Comparison of ENCODE assay signal across 8 cellular contexts in genomic region chr9:122912964-122913673, GRCh38. TPM values are rescaled to one million over a fixed set of nuclear protein-coding genes. Genes with fewer than 3 reads are reported as not detected.
DNase-seq lines count a peak whose midpoint lies in the region; TF ChIP-seq lines count a peak whose summit lies in the region.

Gene ZBTB6, minus strand, starts transcription at chr9:122913323. Its CDS starts 1,251 bp downstream, at chr9:122912072.

- H3K36me3 ChIP-seq in MM.1S (replicated peaks; ENCODE audit: insufficient read depth, low read length) (no peaks in the 10 kb centered on the region), thymus (ENCODE audit: control insufficient read depth, insufficient read depth) (peaks cover 6% of the 10 kb centered on the region)

- H3K4me3 ChIP-seq in MM.1S (ENCODE audit: low read length) (peak within 1 kb of the TSS; percentile 72), thymus (ENCODE audit: low read length) (peak within 1 kb of the TSS; percentile 71)

- no peaks in the 10 kb centered on the region for H3K9me3 ChIP-seq in MM.1S (replicated peaks; ENCODE audit: insufficient read depth, low read length)
- H3K9me3 ChIP-seq in thymus (ENCODE audit: control insufficient read depth) = no peaks in the 10 kb centered on the region

- H3K4me3 Mint-ChIP-seq in activated naive CD4-positive, alpha-beta T cell treated with anti-CD3 and anti-CD28 coated beads for 36 hours = peak within 1 kb of the TSS; percentile 96

- no peaks in the 10 kb centered on the region for H3K9me2 ChIP-seq in MM.1S (replicated peaks; ENCODE audit: insufficient read depth, low read length)

- H3K27ac ChIP-seq in MM.1S (ENCODE audit: low read length) = peak within 1 kb of the TSS; percentile 87
- H3K27ac ChIP-seq in thymus (ENCODE audit: low read depth) = peak within 1 kb of the TSS; percentile 89

- H3K4me1 ChIP-seq in MM.1S (ENCODE audit: low read length) (peaks cover 9% of the 10 kb centered on the region), thymus (ENCODE audit: control insufficient read depth, insufficient read depth, low read length) (peaks cover 8% of the 10 kb centered on the region)

- DNase-seq in GF-D8 (lab: John Stamatoyannopoulos, UW) (peak; percentile 59), HCEC 1CT (peak; percentile 86), MM.1S (peak; percentile 93), SIG-M5 treated with dmso at 0.1 percent for 504 hours (lab: John Stamatoyannopoulos, UW; ENCODE audit: unreplicated experiment) (peak; percentile 86), germinal center (ENCODE audit: low spot score) (peak; percentile 83), nucleus accumbens (lab: John Stamatoyannopoulos, UW) (peak; percentile 9 to 93 (median 77))
- peak; percentile 86 for DNase-seq in activated naive CD4-positive, alpha-beta T cell treated with anti-CD3 and anti-CD28 coated beads for 36 hours

- no peaks in the 10 kb centered on the region for H3K27me3 ChIP-seq in MM.1S (replicated peaks; ENCODE audit: insufficient read depth, low read length)
- no peaks in the 10 kb centered on the region for H3K27me3 ChIP-seq in thymus (ENCODE audit: control insufficient read depth, insufficient read depth)

- TF ChIP-seq CTCF in MM.1S (IDR thresholded peaks at IDR 0.05; ENCODE audit: low read length) = no peak

- peaks cover 22% of the 10 kb centered on the region for H3F3A ChIP-seq in MM.1S (ENCODE audit: insufficient read depth, low read length)

- CTCF ChIA-PET in activated naive CD4-positive, alpha-beta T cell treated with anti-CD3 and anti-CD28 coated beads for 36 hours (lab: Charles Lee) = interaction anchor here (0.5 to 1.7 kb wide), 5 partner anchors 18 to 216 kb away, joined by 3 to 9 read pairs (median 4); partner anchors contain the start of gene ZBTB26

- intact Hi-C loops in activated naive CD4-positive, alpha-beta T cell treated with anti-CD3 and anti-CD28 coated beads for 36 hours (cut with micrococcal nuclease) = loop anchor here (1.0 to 2.0 kb wide), 4 partner anchors 8 to 84 kb away; partner anchors contain the start of genes PDCL, RC3H2 and ZBTB26

- H3K9me3 Mint-ChIP-seq in activated naive CD4-positive, alpha-beta T cell treated with anti-CD3 and anti-CD28 coated beads for 36 hours = no peaks in the 10 kb centered on the region

- H3K79me2 ChIP-seq in MM.1S (ENCODE audit: low read length) = peaks cover 39% of the 10 kb centered on the region

- peak within 1 kb of the TSS; percentile 62 for H3K4me2 ChIP-seq in MM.1S (ENCODE audit: low read depth, low read length)

- H3K9ac ChIP-seq in MM.1S (ENCODE audit: low read length) = peak within 1 kb of the TSS; percentile 67

- WGBS in thymus = under 1% methylated on average over 35 of the region's 35 CpGs

- peak within 1 kb of the TSS; percentile 92 for H3K27ac Mint-ChIP-seq in activated naive CD4-positive, alpha-beta T cell treated with anti-CD3 and anti-CD28 coated beads for 36 hours

- no peaks in the 10 kb centered on the region for H4K20me1 ChIP-seq in MM.1S (ENCODE audit: insufficient read depth, low read length)

- peaks cover 26% of the 10 kb centered on the region for H3K4me1 Mint-ChIP-seq in activated naive CD4-positive, alpha-beta T cell treated with anti-CD3 and anti-CD28 coated beads for 36 hours (ENCODE audit: low read depth)

- peaks cover 16% of the 10 kb centered on the region for H3K36me3 Mint-ChIP-seq in activated naive CD4-positive, alpha-beta T cell treated with anti-CD3 and anti-CD28 coated beads for 36 hours (ENCODE audit: low read depth)

- peak within 1 kb of the TSS; percentile 37 for H2AFZ ChIP-seq in MM.1S (ENCODE audit: low read length)

- H3K27me3 Mint-ChIP-seq in activated naive CD4-positive, alpha-beta T cell treated with anti-CD3 and anti-CD28 coated beads for 36 hours (ENCODE audit: low read depth) = no peaks in the 10 kb centered on the region

RNA-seq across cellular contexts. Expression of gene ZBTB6, which starts in this region (rescaled TPM):
- 1 to 10 TPM; 7.7 to 8.0 TPM for total RNA-seq in activated naive CD4-positive, alpha-beta T cell treated with anti-CD3 and anti-CD28 coated beads for 36 hours
- 9.1 TPM for polyA plus RNA-seq in thymus

Comparison
In these comparisons a context has a peak if more than half of its experiments do, and no peak if none do; other contexts are left out.
1. Peak in every context shown above with its lines: DNase-seq, H3K4me3 ChIP-seq and H3K27ac ChIP-seq.